Comparison of ENCODE assay signal across 1 cellular context in genomic region chr16:8634991-8635736, GRCh38.
A peak's percentile ranks its signal among the peaks of the same experiment; 100 is the strongest.
TF ChIP-seq lines count a peak whose summit lies in the region.

No MANE protein-coding gene starts in this region.

TF ChIP-seq in HepG2, 621 proteins besides CTCF, POLR2A, EP300 and RAD21 (continued from another document):
- TF ChIP-seq AHDC1 (CRISPR knock-in tag; IDR thresholded peaks at IDR 0.05; ENCODE audit: borderline replicate concordance): no peak
- TF ChIP-seq ZKSCAN5 (CRISPR knock-in tag; IDR thresholded peaks at IDR 0.05): no peak
- no peak for TF ChIP-seq RXRA (CRISPR knock-in tag; IDR thresholded peaks at IDR 0.05)
- no peak for TF ChIP-seq CSRNP2 (CRISPR knock-in tag; conservative IDR thresholded peaks at IDR 0.05; ENCODE audit: low read depth)
- no peak for TF ChIP-seq KLF12 (CRISPR knock-in tag; IDR thresholded peaks at IDR 0.05; ENCODE audit: borderline replicate concordance)
- no peak for TF ChIP-seq SP2 (CRISPR knock-in tag; IDR thresholded peaks at IDR 0.05)
- TF ChIP-seq KLF15 (CRISPR knock-in tag; IDR thresholded peaks at IDR 0.05; ENCODE audit: borderline replicate concordance): no peak
- TF ChIP-seq PCBP1 (IDR thresholded peaks at IDR 0.05; ENCODE audit: borderline replicate concordance, low read depth, low read length): no peak
- TF ChIP-seq SNAPC4 (CRISPR knock-in tag; IDR thresholded peaks at IDR 0.05): no peak
- TF ChIP-seq ZNF414 (CRISPR knock-in tag; IDR thresholded peaks at IDR 0.05): no peak
- no peak for TF ChIP-seq ZFAT (CRISPR knock-in tag; conservative IDR thresholded peaks at IDR 0.05)
- TF ChIP-seq SMC3 (IDR thresholded peaks at IDR 0.05; ENCODE audit: low read length): peak; percentile 89
- TF ChIP-seq KDM2A (CRISPR knock-in tag; IDR thresholded peaks at IDR 0.05; ENCODE audit: borderline replicate concordance, low read depth): 0 out of 2 replicates have a peak, but pooled peaks have one; percentile 28
- no peak for TF ChIP-seq IKZF1 (IDR thresholded peaks at IDR 0.05)
- 0 out of 2 replicates have a peak, but pooled peaks have one; percentile 33 for TF ChIP-seq NRL (CRISPR knock-in tag; IDR thresholded peaks at IDR 0.05; ENCODE audit: borderline replicate concordance)
- 0 out of 2 replicates have a peak, but pooled peaks have one; percentile 10 for TF ChIP-seq FOXO1 (CRISPR knock-in tag; IDR thresholded peaks at IDR 0.05)
- no peak for TF ChIP-seq MYPOP (CRISPR knock-in tag; IDR thresholded peaks at IDR 0.05)
- TF ChIP-seq BRF2 (CRISPR knock-in tag; IDR thresholded peaks at IDR 0.05): no peak
- TF ChIP-seq CEBPG (CRISPR knock-in tag; IDR thresholded peaks at IDR 0.05): peak; percentile 37
